In genomic region chr12:102480401-102480800, GRCh38 we compare ENCODE assay signal across 8 cellular contexts. TPM values are rescaled to one million over a fixed set of nuclear protein-coding genes. Genes with fewer than 3 reads are reported as not detected.
DNase-seq lines count a peak whose midpoint lies in the region; ATAC-seq and TF ChIP-seq lines count a peak whose summit lies in the region.

TSS of gene IGF1 (minus strand) at chr12:102480563. CDS start at chr12:102480381, 182 bp downstream.

- H3K27me3 Mint-ChIP-seq in CD4-positive, CD25-positive, alpha-beta regulatory T cell = peaks cover 9% of the 10 kb centered on the region
- H3K27me3 Mint-ChIP-seq in activated T-cell treated with anti-CD3 and anti-CD28 coated beads, Interleukin-2, amount 50 U/mL, for 72 hours (ENCODE audit: low read depth) = peaks cover 10% of the 10 kb centered on the region

- H3K4me3 ChIP-seq in CD4-positive, CD25-positive, alpha-beta regulatory T cell (ENCODE audit: low read depth, low read length) = peak within 1 kb of the TSS; percentile 42
- H3K4me3 ChIP-seq in fibroblast of mammary gland (ENCODE audit: control insufficient read depth, low read depth, low read length) = no peak within 1 kb of the TSS
- no peak within 1 kb of the TSS for H3K4me3 ChIP-seq in BE2C (ENCODE audit: low read depth, low read length)

- no peaks in the 10 kb centered on the region for H3K9me3 Mint-ChIP-seq in CD4-positive, CD25-positive, alpha-beta regulatory T cell
- H3K9me3 Mint-ChIP-seq in activated T-cell treated with anti-CD3 and anti-CD28 coated beads, Interleukin-2, amount 50 U/mL, for 72 hours = no peaks in the 10 kb centered on the region

- no peaks in the 10 kb centered on the region for H3K9me3 ChIP-seq in CD4-positive, CD25-positive, alpha-beta regulatory T cell (ENCODE audit: control insufficient read depth in 2 of 2, low read length in 2 of 2)
- no peaks in the 10 kb centered on the region for H3K9me3 ChIP-seq in BE2C

- no peak within 1 kb of the TSS for H3K4me3 Mint-ChIP-seq in CD4-positive, CD25-positive, alpha-beta regulatory T cell
- no peak within 1 kb of the TSS for H3K4me3 Mint-ChIP-seq in activated T-cell treated with anti-CD3 and anti-CD28 coated beads, Interleukin-2, amount 50 U/mL, for 72 hours

- H3K36me3 ChIP-seq in CD4-positive, CD25-positive, alpha-beta regulatory T cell (ENCODE audit: control insufficient read depth, insufficient read depth, low read length) = no peaks in the 10 kb centered on the region
- H3K36me3 ChIP-seq in BE2C = no peaks in the 10 kb centered on the region

- in situ Hi-C loops in GM13976 (cut with MboI; ENCODE audit: low sequenced_read_pairs, unreplicated experiment) = loop anchor here (5.0 kb wide), 1 partner anchor 548 kb away; no protein-coding TSS in a partner anchor

- H3K4me1 ChIP-seq in CD4-positive, CD25-positive, alpha-beta regulatory T cell (ENCODE audit: control insufficient read depth, insufficient read depth, low read length, poor library complexity, severe bottlenecking) = peaks cover 13% of the 10 kb centered on the region
- no peaks in the 10 kb centered on the region for H3K4me1 ChIP-seq in BE2C

- no peak within 1 kb of the TSS for H3K27ac Mint-ChIP-seq in CD4-positive, CD25-positive, alpha-beta regulatory T cell
- no peak within 1 kb of the TSS for H3K27ac Mint-ChIP-seq in activated T-cell treated with anti-CD3 and anti-CD28 coated beads, Interleukin-2, amount 50 U/mL, for 72 hours

- H3K36me3 Mint-ChIP-seq in CD4-positive, CD25-positive, alpha-beta regulatory T cell = no peaks in the 10 kb centered on the region
- no peaks in the 10 kb centered on the region for H3K36me3 Mint-ChIP-seq in activated T-cell treated with anti-CD3 and anti-CD28 coated beads, Interleukin-2, amount 50 U/mL, for 72 hours (ENCODE audit: insufficient read depth in 2 of 2)

- DNase-seq in CD4-positive, CD25-positive, alpha-beta regulatory T cell = peak in 1 of 3 donors; percentile 12
- DNase-seq in NOMO-1 treated with dmso at 0.1 percent for 144 hours (lab: John Stamatoyannopoulos, UW; ENCODE audit: unreplicated experiment) (peak; percentile 16), fibroblast of mammary gland (ENCODE audit: low read depth) (peak; percentile 56), pons (ENCODE audit: low spot score) (peak; percentile 66), GM13976 (ENCODE audit: low spot score) (no peak), BE2C (no peak)
- DNase-seq in activated T-cell treated with anti-CD3 and anti-CD28 coated beads, Interleukin-2, amount 50 U/mL, for 72 hours = no peak

- H3K4me1 Mint-ChIP-seq in CD4-positive, CD25-positive, alpha-beta regulatory T cell = peaks cover 0 to 14% (median 8%) of the 10 kb centered on the region in 4 donors
- peaks cover 47% of the 10 kb centered on the region for H3K4me1 Mint-ChIP-seq in activated T-cell treated with anti-CD3 and anti-CD28 coated beads, Interleukin-2, amount 50 U/mL, for 72 hours (ENCODE audit: low read depth)

- H3K27ac ChIP-seq in CD4-positive, CD25-positive, alpha-beta regulatory T cell (ENCODE audit: insufficient read depth, low read length, poor library complexity, severe bottlenecking) = no peak within 1 kb of the TSS

- TF ChIP-seq CTCF in fibroblast of mammary gland (conservative IDR thresholded peaks at IDR 0.05; ENCODE audit: control insufficient read depth, insufficient read depth, low read depth, low read length) = peak; percentile 29
- no peak for TF ChIP-seq CTCF in GM13976 (IDR thresholded peaks at IDR 0.05; ENCODE audit: borderline replicate concordance, control extremely low read depth, extremely low read depth, insufficient read depth, missing control alignments)
- TF ChIP-seq CTCF in BE2C (IDR thresholded peaks at IDR 0.05; ENCODE audit: low read depth, low read length) = no peak

- ATAC-seq in CD4-positive, CD25-positive, alpha-beta regulatory T cell (ENCODE audit: low read depth in 2 of 2) = no peak
- ATAC-seq in activated T-cell treated with anti-CD3 and anti-CD28 coated beads, Interleukin-2, amount 50 U/mL, for 72 hours (replicated peaks in 1 of 2) = no peak
- ATAC-seq in GM18873 (IDR thresholded peaks at IDR 0.05; ENCODE audit: low FRiP score, unreplicated experiment) = no peak

- H3K27me3 ChIP-seq in CD4-positive, CD25-positive, alpha-beta regulatory T cell (ENCODE audit: control insufficient read depth, insufficient read depth, low read length) = no peaks in the 10 kb centered on the region
- H3K27me3 ChIP-seq in BE2C = peaks cover 5% of the 10 kb centered on the region

RNA-seq across cellular contexts. Expression of gene IGF1, which starts in this region (rescaled TPM):
- total RNA-seq in CD4-positive, CD25-positive, alpha-beta regulatory T cell = not detected
- polyA plus RNA-seq in CD4-positive, CD25-positive, alpha-beta regulatory T cell = not detected
- total RNA-seq in activated T-cell treated with anti-CD3 and anti-CD28 coated beads, Interleukin-2, amount 50 U/mL, for 72 hours = 1 to 10 TPM in 1 of 2 donors, under 1 TPM in 1; 0.79 to 2.0 TPM
- polyA plus RNA-seq in BE2C (2012; ENCODE audit: insufficient read depth, insufficient read length, low read depth) = not detected

Comparison
In these comparisons a context has a peak if more than half of its experiments do, and no peak if none do; other contexts are left out.
1. DNase-seq: peak in NOMO-1 treated with dmso at 0.1 percent for 144 hours (single experiment), fibroblast of mammary gland (single experiment) and pons (single experiment); none in activated T-cell treated with anti-CD3 and anti-CD28 coated beads, Interleukin-2, amount 50 U/mL, for 72 hours (0 of 2), GM13976 (single experiment) and BE2C (single experiment).